ENCODE assay signal across 8 cellular contexts in the genomic region with DNA sequence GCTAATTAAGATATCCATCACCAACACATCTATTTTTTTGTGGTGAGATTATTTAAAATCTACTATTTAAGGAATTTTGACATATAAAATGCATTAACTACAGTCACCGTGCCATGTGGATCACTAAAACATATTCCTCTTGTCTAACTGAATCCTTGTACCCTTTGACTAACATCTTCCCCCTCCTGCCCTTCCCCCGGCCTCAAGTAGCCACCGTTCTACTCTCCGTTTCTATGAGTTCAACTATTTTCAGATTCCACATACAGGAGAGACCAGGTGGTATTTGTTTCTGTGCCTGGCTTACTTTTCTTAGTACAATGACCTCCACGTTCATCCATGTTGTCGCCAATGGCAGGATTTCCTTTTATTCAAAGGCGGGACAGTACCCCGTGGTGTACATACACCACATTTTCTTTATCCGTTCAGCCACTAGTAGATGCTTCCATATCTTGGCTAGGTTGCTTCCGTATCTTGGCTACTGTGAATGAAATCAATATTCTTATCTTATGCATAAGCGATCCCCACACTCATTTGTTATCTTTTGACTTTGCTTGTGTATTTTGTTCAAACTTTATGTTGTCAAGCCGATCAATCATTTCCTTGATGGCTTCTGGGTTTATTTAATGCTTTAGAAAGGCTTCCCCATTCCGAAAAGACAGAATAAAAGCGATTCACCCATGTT.
DNase-seq lines count a peak whose midpoint lies in the region; TF ChIP-seq lines count a peak whose summit lies in the region.
"Had no signal": no experiment of that assay in that cellular context is flagged by ENCODE, and none has a peak within 500 bp of the region (broad histone marks: within the 10 kb centered on the region; RNA-seq: fewer than 3 reads in every experiment).

No MANE protein-coding gene starts in this region.

- WGBS in smooth muscle cell (ENCODE audit: low lambda C conversion rate) = 48% methylated on average over 14 of the region's 14 CpGs
- WGBS in thyroid gland, 2 donors = 45 to 47% methylated on average over 14 of the region's 14 CpGs

- no peaks in the 10 kb centered on the region for H4K20me1 ChIP-seq in smooth muscle cell (ENCODE audit: low read depth)

- H3F3A ChIP-seq in smooth muscle cell (ENCODE audit: low read depth) = no peaks in the 10 kb centered on the region

- H3K9me3 Mint-ChIP-seq in activated T-helper 2 cell treated with anti-CD3 and anti-CD28 coated beads, Interferon-gamma antibody, Interleukin-2, Interleukin-4, amounts not matched to agents 10 μg/mL and 5 μg/mL and 100 μg/mL, durations not matched to agents 14 hours and 24 hours and 36 hours = no peaks in the 10 kb centered on the region

- H3K4me1 ChIP-seq in HUES48 (ENCODE audit: control insufficient read depth, insufficient read depth, low read length) (peaks cover 6% of the 10 kb centered on the region; the same call in 1 of the 2 replicates), iPS-20b (ENCODE audit: insufficient read depth, low read length) (peaks cover 14% of the 10 kb centered on the region; the same call in 1 of the 2 replicates), smooth muscle cell (ENCODE audit: low read depth) (peaks cover 7% of the 10 kb centered on the region), thyroid gland (peaks cover 4% of the 10 kb centered on the region in 2 donors)

- TF ChIP-seq CTCF in smooth muscle cell (IDR thresholded peaks at IDR 0.05; ENCODE audit: borderline replicate concordance, insufficient read depth, poor library complexity, severe bottlenecking) = no peak
- TF ChIP-seq CTCF in thyroid gland (IDR thresholded peaks at IDR 0.05) = no peak

- H3K4me3 ChIP-seq in HUES48 (ENCODE audit: low read depth, low read length) (peak overlapping the region; percentile 69), iPS-20b (ENCODE audit: low read length) (peak overlapping the region; percentile 77), smooth muscle cell (peak overlapping the region; percentile 68), thyroid gland (replicated peaks in 1 of 3) (peak overlapping the region in 1 of 3 donors; percentile 35)

- H3K4me2 ChIP-seq in smooth muscle cell = peak overlapping the region; percentile 98

- H3K27ac Mint-ChIP-seq in activated T-helper 2 cell treated with anti-CD3 and anti-CD28 coated beads, Interferon-gamma antibody, Interleukin-2, Interleukin-4, amounts not matched to agents 10 μg/mL and 5 μg/mL and 100 μg/mL, durations not matched to agents 14 hours and 24 hours and 36 hours = no peak overlapping the region

- no peak for TF ChIP-seq POLR2A in thyroid gland (IDR thresholded peaks at IDR 0.05)

- no peaks in the 10 kb centered on the region for H3K79me2 ChIP-seq in smooth muscle cell (ENCODE audit: low read depth)

- no peaks in the 10 kb centered on the region for H3K9me3 ChIP-seq in HUES48 (ENCODE audit: control insufficient read depth, insufficient read depth, low read length)
- H3K9me3 ChIP-seq in iPS-20b (ENCODE audit: insufficient read depth, low read depth, low read length) = no peaks in the 10 kb centered on the region
- no peaks in the 10 kb centered on the region for H3K9me3 ChIP-seq in smooth muscle cell (replicated peaks; ENCODE audit: low read depth)
- no peaks in the 10 kb centered on the region for H3K9me3 ChIP-seq in thyroid gland

- H3K9ac ChIP-seq in HUES48 (ENCODE audit: low read depth, low read length) = no peak overlapping the region
- H3K9ac ChIP-seq in iPS-20b (ENCODE audit: low read depth, low read length) = peak overlapping the region; percentile 63; the same call in 1 of the 2 replicates
- H3K9ac ChIP-seq in smooth muscle cell (ENCODE audit: low read depth) = peak overlapping the region; percentile 15

- no peaks in the 10 kb centered on the region for H3K36me3 ChIP-seq in HUES48 (ENCODE audit: control insufficient read depth, insufficient read depth, low read length)
- H3K36me3 ChIP-seq in iPS-20b (ENCODE audit: insufficient read depth, low read depth, low read length) = no peaks in the 10 kb centered on the region
- no peaks in the 10 kb centered on the region for H3K36me3 ChIP-seq in smooth muscle cell (ENCODE audit: low read depth)
- H3K36me3 ChIP-seq in thyroid gland = no peaks in the 10 kb centered on the region

- peaks cover 14% of the 10 kb centered on the region for H3K4me1 Mint-ChIP-seq in activated T-helper 2 cell treated with anti-CD3 and anti-CD28 coated beads, Interferon-gamma antibody, Interleukin-2, Interleukin-4, amounts not matched to agents 10 μg/mL and 5 μg/mL and 100 μg/mL, durations not matched to agents 14 hours and 24 hours and 36 hours (ENCODE audit: low read depth)

- H3K27me3 Mint-ChIP-seq in activated T-helper 2 cell treated with anti-CD3 and anti-CD28 coated beads, Interferon-gamma antibody, Interleukin-2, Interleukin-4, amounts not matched to agents 10 μg/mL and 5 μg/mL and 100 μg/mL, durations not matched to agents 14 hours and 24 hours and 36 hours (ENCODE audit: low read depth) = peaks cover 52% of the 10 kb centered on the region

- peak overlapping the region; percentile 99 for H2AFZ ChIP-seq in smooth muscle cell (ENCODE audit: low read depth)

- DNase-seq in activated T-helper 2 cell treated with anti-CD3 and anti-CD28 coated beads, Interferon-gamma antibody, Interleukin-2, Interleukin-4, amounts not matched to agents 10 μg/mL and 5 μg/mL and 100 μg/mL, durations not matched to agents 14 hours and 24 hours and 36 hours (ENCODE audit: low spot score) = no peak
- no peak for DNase-seq in smooth muscle cell (lab: John Stamatoyannopoulos, UW; ENCODE audit: unreplicated experiment)
- no peak for DNase-seq in mesenteric fat pad (ENCODE audit: low spot score)
- DNase-seq in HCEC 1CT = no peak
- no peak for DNase-seq in thyroid gland

- H3K27me3 ChIP-seq in HUES48 (ENCODE audit: control insufficient read depth, insufficient read depth, low read length) = peaks cover 30% of the 10 kb centered on the region
- H3K27me3 ChIP-seq in iPS-20b (ENCODE audit: insufficient read depth, low read length) = peaks cover 31% of the 10 kb centered on the region
- H3K27me3 ChIP-seq in smooth muscle cell (ENCODE audit: low read depth) = peaks cover 13% of the 10 kb centered on the region
- no peaks in the 10 kb centered on the region for H3K27me3 ChIP-seq in thyroid gland

- H3K4me3 Mint-ChIP-seq in activated T-helper 2 cell treated with anti-CD3 and anti-CD28 coated beads, Interferon-gamma antibody, Interleukin-2, Interleukin-4, amounts not matched to agents 10 μg/mL and 5 μg/mL and 100 μg/mL, durations not matched to agents 14 hours and 24 hours and 36 hours (ENCODE audit: low read depth) = peak overlapping the region; percentile 54

- no peak overlapping the region for H3K27ac ChIP-seq in HUES48 (ENCODE audit: low read depth, low read length)
- no peak overlapping the region for H3K27ac ChIP-seq in iPS-20b (ENCODE audit: low read length)
- H3K27ac ChIP-seq in smooth muscle cell (ENCODE audit: low read depth) = no peak overlapping the region
- peak overlapping the region in 1 of 3 donors; percentile 35 for H3K27ac ChIP-seq in thyroid gland
- H3K27ac ChIP-seq: HL-60 had no signal

- no peaks in the 10 kb centered on the region for H3K36me3 Mint-ChIP-seq in activated T-helper 2 cell treated with anti-CD3 and anti-CD28 coated beads, Interferon-gamma antibody, Interleukin-2, Interleukin-4, amounts not matched to agents 10 μg/mL and 5 μg/mL and 100 μg/mL, durations not matched to agents 14 hours and 24 hours and 36 hours (ENCODE audit: low read depth)

- intact Hi-C loops in activated T-helper 2 cell treated with anti-CD3 and anti-CD28 coated beads, Interferon-gamma antibody, Interleukin-2, Interleukin-4, amounts not matched to agents 10 μg/mL and 5 μg/mL and 100 μg/mL, durations not matched to agents 14 hours and 24 hours and 36 hours (cut with micrococcal nuclease) = loop anchor here (1.0 kb wide), 1 partner anchor 54 kb away; no protein-coding TSS in a partner anchor
- intact Hi-C loops in thyroid gland (cut with DNase I) = loop anchor here (5.0 to 10.0 kb wide), 2 partner anchors 196 to 234 kb away; no protein-coding TSS in a partner anchor
